ENCODE assay signal across 21 cellular contexts in the genomic region with DNA sequence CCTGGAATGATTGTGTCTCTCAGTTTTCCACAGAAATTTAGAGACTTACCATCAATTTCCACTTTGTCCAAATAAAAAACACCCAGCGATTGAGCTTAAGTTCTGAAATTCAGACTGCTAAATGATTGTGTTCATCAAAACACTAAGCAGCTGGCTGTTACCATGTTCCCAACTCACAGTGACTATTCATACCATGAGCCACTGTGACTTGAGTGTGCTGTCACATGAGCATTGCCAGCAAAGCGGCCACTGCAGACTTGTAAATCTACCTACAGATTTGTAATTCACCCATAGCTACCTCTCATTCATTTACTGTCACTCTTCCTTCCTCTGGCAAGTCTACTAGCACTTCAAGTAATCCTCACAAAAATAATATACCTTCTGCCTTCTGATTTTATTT. TPM values are rescaled to one million over a fixed set of nuclear protein-coding genes. Genes with fewer than 3 reads are reported as not detected.
"Had no signal": no experiment of that assay in that cellular context is flagged by ENCODE, and none has a peak within 500 bp of the region (broad histone marks: within the 10 kb centered on the region; RNA-seq: fewer than 3 reads in every experiment).

No MANE protein-coding gene starts in this region.

- H3K4me1 Mint-ChIP-seq: naive thymus-derived CD4-positive, alpha-beta T cell had no signal

- DNase-seq: effector memory CD4-positive, alpha-beta T cell; gastrocnemius medialis; glutamatergic neuron; islet precursor cell; left ventricle myocardium inferior; lower lobe of right lung; mesendoderm; naive thymus-derived CD4-positive, alpha-beta T cell; sigmoid colon; stimulated activated CD4-positive, alpha-beta T cell treated with anti-CD3 and anti-CD28 coated beads, Interleukin-2, amount 100 ng/mL, for 24 hours; stimulated activated CD4-positive, alpha-beta T cell treated with anti-CD3 and anti-CD28 coated beads, Interleukin-4, amount 100 ng/mL, for 4 hours; stimulated activated naive CD4-positive, alpha-beta T cell; tibial artery; upper lobe of right lung had no signal

- ATAC-seq: gastrocnemius medialis; lower lobe of right lung; naive thymus-derived CD4-positive, alpha-beta T cell; upper lobe of right lung had no signal

- H3K4me3 ChIP-seq: esophagus muscularis mucosa, gastrocnemius medialis, left ventricle myocardium inferior, lower lobe of right lung, sigmoid colon, skin epidermis, suprapubic skin, tibial artery, upper lobe of right lung, vagina had no signal

- H3K4me3 Mint-ChIP-seq: naive thymus-derived CD4-positive, alpha-beta T cell had no signal

- H3K27me3 ChIP-seq: esophagus muscularis mucosa, gastrocnemius medialis, neutrophil, sigmoid colon, suprapubic skin, tibial artery, upper lobe of right lung, vagina had no signal

- H3K36me3 ChIP-seq: esophagus muscularis mucosa, gastrocnemius medialis, left ventricle myocardium inferior, lower lobe of right lung, neutrophil, sigmoid colon, suprapubic skin, tibial artery, upper lobe of right lung, vagina had no signal

- H3K9me3 ChIP-seq: esophagus muscularis mucosa, gastrocnemius medialis, lower lobe of right lung, neutrophil, sigmoid colon, suprapubic skin, tibial artery, upper lobe of right lung, vagina had no signal

- H3K4me1 ChIP-seq: esophagus muscularis mucosa, gastrocnemius medialis, left ventricle myocardium inferior, lower lobe of right lung, sigmoid colon, suprapubic skin, tibial artery, upper lobe of right lung, vagina had no signal

- H3K27ac ChIP-seq: epithelial cell of prostate, esophagus muscularis mucosa, gastrocnemius medialis, left ventricle myocardium inferior, lower lobe of right lung, neutrophil, sigmoid colon, skin epidermis, suprapubic skin, tibial artery, upper lobe of right lung, vagina had no signal

RNA-seq across cellular contexts. Expression of gene FMO5, which starts 35.6 kb away (rescaled TPM):
- polyA plus RNA-seq: neural cell had no signal
